In the genomic region with DNA sequence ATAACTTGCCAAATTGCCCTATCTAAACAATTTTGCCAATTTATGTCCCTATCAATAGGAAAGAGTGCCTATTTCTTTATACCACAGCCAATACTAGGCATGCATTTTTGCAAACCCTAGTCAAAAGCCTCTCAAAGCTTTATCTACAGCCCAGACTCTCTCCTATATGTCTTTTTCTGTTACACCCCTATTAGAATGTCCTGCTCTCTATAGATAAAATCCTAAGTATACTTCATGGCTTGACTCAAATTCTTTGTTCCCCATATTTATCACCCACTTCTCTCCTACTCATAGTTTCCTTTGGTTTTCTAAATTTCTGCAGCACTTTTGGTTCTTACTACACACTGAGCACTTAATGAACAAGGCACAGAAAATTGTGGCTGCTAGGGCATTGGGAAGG, we compare ENCODE assay signal across 1 cellular context.
TF ChIP-seq lines count a peak whose summit lies in the region.

No MANE protein-coding gene starts in this region.

TF ChIP-seq in K562, 482 proteins besides CTCF, POLR2A, EP300 and RAD21:
- peak; percentile 88 for TF ChIP-seq CBFA2T3 (IDR thresholded peaks at IDR 0.05)
- TF ChIP-seq HDAC8 (tag; IDR thresholded peaks at IDR 0.05) = no peak
- 0 out of 4 replicates have a peak, but pooled peaks of 1 of the 2 experiments have one; percentile 48 for TF ChIP-seq TBL1XR1 (IDR thresholded peaks at IDR 0.05; ENCODE audit: low read length in 2 of 2)
- 0 out of 2 replicates have a peak, but pooled peaks have one; percentile 21 for TF ChIP-seq POLR2AphosphoS5 (IDR thresholded peaks at IDR 0.05; ENCODE audit: control insufficient read depth, insufficient read depth, low read depth, low read length)
- peak; percentile 35; the same call in 1 of the 2 replicates for TF ChIP-seq PML (IDR thresholded peaks at IDR 0.05; ENCODE audit: low read length)
- 0 out of 2 replicates have a peak, but pooled peaks have one; percentile 5 for TF ChIP-seq MXI1 (IDR thresholded peaks at IDR 0.05; ENCODE audit: low read depth, low read length)
- TF ChIP-seq ARID1B (IDR thresholded peaks at IDR 0.05) = peak; percentile 89
- no peak for TF ChIP-seq CBX3 (IDR thresholded peaks at IDR 0.05; ENCODE audit: borderline replicate concordance in 1 of 2, low read length in 2 of 2)
- TF ChIP-seq TAL1 (IDR thresholded peaks at IDR 0.05) = peak; percentile 74
- peak; percentile 80 for TF ChIP-seq DPF2 (IDR thresholded peaks at IDR 0.05)
- TF ChIP-seq ZNF639 (CRISPR knock-in tag; conservative IDR thresholded peaks at IDR 0.05 in 1 of 2, IDR thresholded peaks at IDR 0.05 in 1 of 2) = no peak
- TF ChIP-seq SAP30 (IDR thresholded peaks at IDR 0.05; ENCODE audit: borderline replicate concordance, insufficient read depth, low read depth, low read length, poor library complexity, severe bottlenecking) = no peak
- TF ChIP-seq MTA2 (IDR thresholded peaks at IDR 0.05; ENCODE audit: low read depth) = peak; percentile 69
- no peak for TF ChIP-seq ATF7 (IDR thresholded peaks at IDR 0.05)
- no peak for TF ChIP-seq ZNF785 (CRISPR knock-in tag; IDR thresholded peaks at IDR 0.05)
- TF ChIP-seq KLF10 (CRISPR knock-in tag; IDR thresholded peaks at IDR 0.05) = no peak
- TF ChIP-seq SMARCA4 (IDR thresholded peaks at IDR 0.05) = peak; percentile 80
- TF ChIP-seq JUND (IDR thresholded peaks at IDR 0.05; ENCODE audit: borderline replicate concordance, low read depth, low read length) = no peak
- TF ChIP-seq JUND (tag; IDR thresholded peaks at IDR 0.05; ENCODE audit: borderline replicate concordance, low read depth, low read length) = no peak
- TF ChIP-seq GABPB2 (CRISPR knock-in tag; conservative IDR thresholded peaks at IDR 0.05) = no peak
- TF ChIP-seq ZMIZ1 (IDR thresholded peaks at IDR 0.05; ENCODE audit: low read depth in 2 of 2, low read length in 2 of 2) = 0 out of 4 replicates have a peak, but pooled peaks of 1 of the 2 experiments have one; percentile 35
- 0 out of 2 replicates have a peak, but pooled peaks have one; percentile 14 for TF ChIP-seq EHMT2 (IDR thresholded peaks at IDR 0.05)
- peak; percentile 75 for TF ChIP-seq TCF3 (CRISPR knock-in tag; IDR thresholded peaks at IDR 0.05)
- TF ChIP-seq SMARCE1 (IDR thresholded peaks at IDR 0.05) = peak; percentile 43; the same call in 1 of the 2 replicates
- TF ChIP-seq FOXM1 (IDR thresholded peaks at IDR 0.05; ENCODE audit: low read depth) = peak; percentile 44
- no peak for TF ChIP-seq FOXM1 (CRISPR knock-in tag; IDR thresholded peaks at IDR 0.05; ENCODE audit: low read depth)
- TF ChIP-seq FOSL1 (tag; conservative IDR thresholded peaks at IDR 0.05) = 0 out of 2 replicates have a peak, but pooled peaks have one; percentile 22
- TF ChIP-seq SOX6 (IDR thresholded peaks at IDR 0.05) = peak; percentile 54; the same call in 1 of the 2 replicates
- TF ChIP-seq TEAD4 (IDR thresholded peaks at IDR 0.05; ENCODE audit: low read length) = peak; percentile 84
- TF ChIP-seq TEAD4 (CRISPR knock-in tag; IDR thresholded peaks at IDR 0.05; ENCODE audit: borderline replicate concordance) = no peak
- peak; percentile 50; the same call in 1 of the 2 replicates for TF ChIP-seq SMARCC2 (IDR thresholded peaks at IDR 0.05; ENCODE audit: low read depth)
- TF ChIP-seq CBFA2T2 (conservative IDR thresholded peaks at IDR 0.05) = peak; percentile 67
- peak in 1 of 2 experiments; percentile 7; a peak in 1 of 4 replicates for TF ChIP-seq KDM1A (IDR thresholded peaks at IDR 0.05)
- no peak for TF ChIP-seq DMBX1 (CRISPR knock-in tag; IDR thresholded peaks at IDR 0.05; ENCODE audit: borderline replicate concordance)
- TF ChIP-seq TRIM24 (IDR thresholded peaks at IDR 0.05) = peak in 1 of 2 experiments; percentile 24; a peak in 1 of 4 replicates
- TF ChIP-seq NCOR1 (IDR thresholded peaks at IDR 0.05) = peak; percentile 73
- peak; percentile 42; the same call in 1 of the 2 replicates for TF ChIP-seq GATA2 (CRISPR knock-in tag; IDR thresholded peaks at IDR 0.05)
- TF ChIP-seq ADNP (tag; IDR thresholded peaks at IDR 0.05) = 0 out of 2 replicates have a peak, but pooled peaks have one; percentile 30
- peak; percentile 44; the same call in 1 of the 2 replicates for TF ChIP-seq STAT5A (IDR thresholded peaks at IDR 0.05; ENCODE audit: borderline replicate concordance, low read length)
